ENCODE assay signal across 17 cellular contexts in genomic region chr5:158147227-158147626, GRCh38.
DNase-seq lines count a peak whose midpoint lies in the region; ATAC-seq and TF ChIP-seq lines count a peak whose summit lies in the region.
"Had no signal": no experiment of that assay in that cellular context is flagged by ENCODE, and none has a peak within 500 bp of the region (broad histone marks: within the 10 kb centered on the region; RNA-seq: fewer than 3 reads in every experiment).

No MANE protein-coding gene starts in this region.

- DNase-seq in EH (ENCODE audit: low read depth): peak; percentile 45
- peak; percentile 6 for DNase-seq in adipocyte (ENCODE audit: low read depth)
- DNase-seq in T-helper 2 cell: no peak
- DNase-seq in lower leg skin (ENCODE audit: low spot score in 2 of 2): no peak
- DNase-seq in ureter (ENCODE audit: low spot score): no peak
- DNase-seq: AML-193; Caco-2; Calu3; CD4-positive, alpha-beta T cell; CD8-positive, alpha-beta T cell; DMS79 treated with DMSO at 0.1 percent for 48 hours; EL; GDM1 had no signal

- intact Hi-C loops in lower leg skin (cut with DNase I; ENCODE audit: low total_unique reads): no loop called here

- no peak overlapping the region for H3K9ac ChIP-seq in adipocyte (ENCODE audit: low read length)
- H3K9ac ChIP-seq: BLaER1 treated with 17β-estradiol and CSF1 and Interleukin-3, amounts not matched to agents 10 nM and 100 nM had no signal

- no peaks in the 10 kb centered on the region for H3K4me1 ChIP-seq in adipocyte (ENCODE audit: control insufficient read depth, insufficient read depth, low read length)
- H3K4me1 ChIP-seq: A549, Caco-2 had no signal

- no peak for TF ChIP-seq CTCF in lower leg skin (IDR thresholded peaks at IDR 0.05)

- H3K9me3 ChIP-seq in adipocyte (ENCODE audit: control insufficient read depth, low read length): no peaks in the 10 kb centered on the region
- H3K9me3 ChIP-seq: A549, Caco-2 had no signal

- WGBS in lower leg skin, 2 donors: 54 to 56% methylated on average over 1 of the region's 1 CpG

- no peaks in the 10 kb centered on the region for H3K27me3 ChIP-seq in adipocyte (replicated peaks; ENCODE audit: control insufficient read depth, insufficient read depth, low read length)
- H3K27me3 ChIP-seq: BLaER1 treated with 17β-estradiol and CSF1 and Interleukin-3, amounts not matched to agents 10 nM and 100 nM had no signal

- no peaks in the 10 kb centered on the region for H3K36me3 ChIP-seq in adipocyte (ENCODE audit: control insufficient read depth, insufficient read depth, low read length, severe bottlenecking)
- H3K36me3 ChIP-seq: BLaER1 treated with 17β-estradiol and CSF1 and Interleukin-3, amounts not matched to agents 10 nM and 100 nM had no signal

- H3K4me3 ChIP-seq in adipocyte (ENCODE audit: low read length) (no peak overlapping the region), lower leg skin (ENCODE audit: low read depth, poor library complexity, severe bottlenecking) (no peak overlapping the region)
- H3K4me3 ChIP-seq: A549; BLaER1 treated with 17β-estradiol and CSF1 and Interleukin-3, amounts not matched to agents 10 nM and 100 nM; GM12878 had no signal

- TF ChIP-seq POLR2A in lower leg skin (IDR thresholded peaks at IDR 0.05): no peak

- ATAC-seq in SK-N-SH treated with all-trans-retinoic acid at 6 μM for 48 hours: no peak; the same call in 2 of the 3 replicates
- ATAC-seq: A549; CD8-positive, alpha-beta T cell; GM12878 had no signal

TF ChIP-seq in SK-N-SH treated with all-trans-retinoic acid at 6 μM for 48 hours, 23 proteins besides CTCF, POLR2A, EP300 and RAD21:
- TF ChIP-seq ISL1 (CRISPR knock-in tag; IDR thresholded peaks at IDR 0.05): peak; percentile 41; the same call in 1 of the 2 replicates
- no peak for TF ChIP-seq POU6F1 (CRISPR knock-in tag; IDR thresholded peaks at IDR 0.05; ENCODE audit: borderline replicate concordance, low read depth)
- TF ChIP-seq ZFP30 (CRISPR knock-in tag; IDR thresholded peaks at IDR 0.05): no peak
- TF ChIP-seq TSHZ2 (CRISPR knock-in tag; IDR thresholded peaks at IDR 0.05): 0 out of 2 replicates have a peak, but pooled peaks have one; percentile 59
- TF ChIP-seq TCF4 (CRISPR knock-in tag; IDR thresholded peaks at IDR 0.05; ENCODE audit: borderline replicate concordance): peak; percentile 66; the same call in 1 of the 2 replicates

Comparison
In these comparisons a context has a peak if more than half of its experiments do, and no peak if none do; other contexts are left out.
1. DNase-seq: peak in EH (single experiment) and adipocyte (single experiment); none in T-helper 2 cell (0 of 5), lower leg skin (0 of 2) and ureter (single experiment).